17 cellular contexts compared by ENCODE assay signal in the genomic region with DNA sequence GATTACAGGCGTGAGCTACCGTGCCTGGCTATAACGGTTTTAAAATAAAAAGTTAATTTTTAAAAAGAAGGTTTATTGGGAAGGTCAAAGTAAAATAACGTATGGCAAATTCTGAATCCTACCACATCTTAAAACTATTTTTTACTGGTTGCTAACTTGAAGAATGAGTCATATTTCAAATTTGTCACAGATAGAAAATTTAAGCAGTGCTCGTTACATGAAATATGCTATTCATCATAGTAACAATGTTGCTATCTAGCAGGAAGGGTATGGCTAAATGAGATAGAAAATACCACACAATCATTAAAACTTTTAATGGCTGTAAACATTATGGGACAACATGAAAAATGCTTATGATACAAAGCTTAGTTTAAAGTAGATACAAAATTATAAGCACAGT.
DNase-seq lines count a peak whose midpoint lies in the region; ATAC-seq and TF ChIP-seq lines count a peak whose summit lies in the region.
"Had no signal": no experiment of that assay in that cellular context is flagged by ENCODE, and none has a peak within 500 bp of the region (broad histone marks: within the 10 kb centered on the region; RNA-seq: fewer than 3 reads in every experiment).

No MANE protein-coding gene starts in this region.

- H3K9ac ChIP-seq in SK-N-SH: no peak overlapping the region; the same call in 1 of the 2 replicates
- H3K9ac ChIP-seq: BLaER1 treated with 17β-estradiol and CSF1 and Interleukin-3, amounts not matched to agents 10 nM and 100 nM had no signal

- CTCF ChIA-PET in SK-N-SH (lab: Yijun Ruan, JAX): interaction anchor here (0.7 kb wide), 1 partner anchor 23 kb away, joined by 3 read pairs; no protein-coding TSS in a partner anchor

- H4K20me1 ChIP-seq in SK-N-SH (ENCODE audit: insufficient read depth): no peaks in the 10 kb centered on the region
- H4K20me1 ChIP-seq: BLaER1 treated with 17β-estradiol and CSF1 and Interleukin-3, amounts not matched to agents 10 nM and 100 nM had no signal

- no peak overlapping the region for H3K4me3 ChIP-seq in SK-N-SH (ENCODE audit: low read depth in 2 of 2, low read length in 1 of 2)
- H3K4me3 ChIP-seq: A549; BLaER1 treated with 17β-estradiol and CSF1 and Interleukin-3, amounts not matched to agents 10 nM and 100 nM had no signal

- no peaks in the 10 kb centered on the region for H3K9me2 ChIP-seq in SK-N-SH

- H3K9me3 ChIP-seq in SK-N-SH: no peaks in the 10 kb centered on the region
- H3K9me3 ChIP-seq: A549; BLaER1 treated with 17β-estradiol and CSF1 and Interleukin-3, amounts not matched to agents 10 nM and 100 nM had no signal

- ATAC-seq in Right ventricle myocardium inferior: no peak
- ATAC-seq: A549, HCT116 had no signal

- peaks cover 49% of the 10 kb centered on the region for H3F3A ChIP-seq in SK-N-SH (replicated peaks; ENCODE audit: insufficient read depth)

- DNase-seq in EL (peak; percentile 25), SK-N-SH (no peak), dedifferentiated amniotic fluid mesenchymal stem cell (ENCODE audit: extremely low spot score) (peak; percentile 35), globus pallidus (ENCODE audit: low spot score) (no peak), iPS-NIHi7 (ENCODE audit: extremely low spot score) (no peak), Right ventricle myocardium inferior (ENCODE audit: missing footprints) (no peak)
- DNase-seq in activated effector memory CD4-positive, alpha-beta T cell treated with Interleukin-2 at 50 U/mL for 16 hours: no peak
- DNase-seq: AML-193; Calu3; CD4-positive, CD25-positive, alpha-beta regulatory T cell; DMS 273 treated with DMSO at 0.1 percent for 48 hours; DMS79; GDM1; KBM-7 had no signal

- H3K4me1 ChIP-seq in SK-N-SH (ENCODE audit: control insufficient read depth in 1 of 2, insufficient read depth in 2 of 2, low read depth in 1 of 2, low read length in 1 of 2): peaks cover 0 to 28% of the 10 kb centered on the region in 2 experiments; a peak in 3 of 4 replicates
- H3K4me1 ChIP-seq: A549 had no signal

- intact Hi-C loops in Right ventricle myocardium inferior (cut with DNase I): no loop called here

- 68% methylated on average over 5 of the region's 5 CpGs for WGBS in SK-N-SH (ENCODE audit: low lambda C conversion rate)

- no peaks in the 10 kb centered on the region for H3K36me3 ChIP-seq in SK-N-SH (replicated peaks in 1 of 2; ENCODE audit: control insufficient read depth in 1 of 2, insufficient read depth in 2 of 2, low read length in 1 of 2)
- H3K36me3 ChIP-seq: BLaER1 treated with 17β-estradiol and CSF1 and Interleukin-3, amounts not matched to agents 10 nM and 100 nM had no signal

- TF ChIP-seq CTCF in SK-N-SH (IDR thresholded peaks at IDR 0.05): no peak

- H3K27ac ChIP-seq in SK-N-SH (ENCODE audit: low read depth in 2 of 2, low read length in 1 of 2): peak overlapping the region; percentile 84 to 91; a peak in 3 of 4 replicates
- H3K27ac ChIP-seq: A549; BLaER1 treated with 17β-estradiol and CSF1 and Interleukin-3, amounts not matched to agents 10 nM and 100 nM had no signal

- no peak overlapping the region for H2AFZ ChIP-seq in SK-N-SH (ENCODE audit: low read depth)

- no peak for TF ChIP-seq RAD21 in SK-N-SH (IDR thresholded peaks at IDR 0.05; ENCODE audit: low read length)

- POLR2A ChIA-PET in SK-N-SH (lab: Yijun Ruan, JAX): no interaction called here

- no peaks in the 10 kb centered on the region for H3K27me3 ChIP-seq in SK-N-SH (ENCODE audit: insufficient read depth)
- H3K27me3 ChIP-seq: BLaER1 treated with 17β-estradiol and CSF1 and Interleukin-3, amounts not matched to agents 10 nM and 100 nM had no signal

- TF ChIP-seq EP300 in SK-N-SH (IDR thresholded peaks at IDR 0.05; ENCODE audit: borderline replicate concordance in 1 of 2, low read depth in 1 of 2, low read length in 1 of 2): peak in 1 of 2 experiments; percentile 69; a peak in 1 of 4 replicates

- no peaks in the 10 kb centered on the region for H3K79me2 ChIP-seq in SK-N-SH (ENCODE audit: insufficient read depth)

- H3K4me2 ChIP-seq in SK-N-SH: no peak overlapping the region
- H3K4me2 ChIP-seq: A549; BLaER1 treated with 17β-estradiol and CSF1 and Interleukin-3, amounts not matched to agents 10 nM and 100 nM had no signal

TF ChIP-seq in SK-N-SH, 30 proteins besides CTCF, POLR2A, EP300 and RAD21:
- TF ChIP-seq, protein P1, sequence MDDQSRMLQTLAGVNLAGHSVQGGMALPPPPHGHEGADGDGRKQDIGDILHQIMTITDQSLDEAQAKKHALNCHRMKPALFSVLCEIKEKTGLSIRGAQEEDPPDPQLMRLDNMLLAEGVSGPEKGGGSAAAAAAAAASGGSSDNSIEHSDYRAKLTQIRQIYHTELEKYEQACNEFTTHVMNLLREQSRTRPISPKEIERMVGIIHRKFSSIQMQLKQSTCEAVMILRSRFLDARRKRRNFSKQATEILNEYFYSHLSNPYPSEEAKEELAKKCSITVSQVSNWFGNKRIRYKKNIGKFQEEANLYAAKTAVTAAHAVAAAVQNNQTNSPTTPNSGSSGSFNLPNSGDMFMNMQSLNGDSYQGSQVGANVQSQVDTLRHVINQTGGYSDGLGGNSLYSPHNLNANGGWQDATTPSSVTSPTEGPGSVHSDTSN (IDR thresholded peaks at IDR 0.05): peak; percentile 71
- TF ChIP-seq TCF12 (IDR thresholded peaks at IDR 0.05) (peak; percentile 51; the same call in 1 of the 2 replicates), FOSL2 (IDR thresholded peaks at IDR 0.05; ENCODE audit: borderline replicate concordance, low read depth) (peak; percentile 67; the same call in 1 of the 2 replicates), JUND (IDR thresholded peaks at IDR 0.05) (peak; percentile 61), NFIC (IDR thresholded peaks at IDR 0.05; ENCODE audit: borderline replicate concordance) (no peak), EZH2phosphoT487 (IDR thresholded peaks at IDR 0.05; ENCODE audit: borderline replicate concordance, low read depth) (no peak), GABPA (IDR thresholded peaks at IDR 0.05; ENCODE audit: low read depth) (no peak), ELF1 (IDR thresholded peaks at IDR 0.05) (no peak), FOXM1 (IDR thresholded peaks at IDR 0.05; ENCODE audit: low read depth) (no peak)
- TF ChIP-seq, protein P2, sequence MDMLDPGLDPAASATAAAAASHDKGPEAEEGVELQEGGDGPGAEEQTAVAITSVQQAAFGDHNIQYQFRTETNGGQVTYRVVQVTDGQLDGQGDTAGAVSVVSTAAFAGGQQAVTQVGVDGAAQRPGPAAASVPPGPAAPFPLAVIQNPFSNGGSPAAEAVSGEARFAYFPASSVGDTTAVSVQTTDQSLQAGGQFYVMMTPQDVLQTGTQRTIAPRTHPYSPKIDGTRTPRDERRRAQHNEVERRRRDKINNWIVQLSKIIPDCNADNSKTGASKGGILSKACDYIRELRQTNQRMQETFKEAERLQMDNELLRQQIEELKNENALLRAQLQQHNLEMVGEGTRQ (IDR thresholded peaks at IDR 0.05; ENCODE audit: borderline replicate concordance, low read depth, low read length): no peak

Comparison
In these comparisons a context has a peak if more than half of its experiments do, and no peak if none do; other contexts are left out.
1. DNase-seq: peak in EL (single experiment) and dedifferentiated amniotic fluid mesenchymal stem cell (single experiment); none in SK-N-SH (single experiment), globus pallidus (single experiment), iPS-NIHi7 (single experiment), Right ventricle myocardium inferior (single experiment) and activated effector memory CD4-positive, alpha-beta T cell treated with Interleukin-2 at 50 U/mL for 16 hours (single experiment).